ENCODE assay signal across 8 cellular contexts in the genomic region with DNA sequence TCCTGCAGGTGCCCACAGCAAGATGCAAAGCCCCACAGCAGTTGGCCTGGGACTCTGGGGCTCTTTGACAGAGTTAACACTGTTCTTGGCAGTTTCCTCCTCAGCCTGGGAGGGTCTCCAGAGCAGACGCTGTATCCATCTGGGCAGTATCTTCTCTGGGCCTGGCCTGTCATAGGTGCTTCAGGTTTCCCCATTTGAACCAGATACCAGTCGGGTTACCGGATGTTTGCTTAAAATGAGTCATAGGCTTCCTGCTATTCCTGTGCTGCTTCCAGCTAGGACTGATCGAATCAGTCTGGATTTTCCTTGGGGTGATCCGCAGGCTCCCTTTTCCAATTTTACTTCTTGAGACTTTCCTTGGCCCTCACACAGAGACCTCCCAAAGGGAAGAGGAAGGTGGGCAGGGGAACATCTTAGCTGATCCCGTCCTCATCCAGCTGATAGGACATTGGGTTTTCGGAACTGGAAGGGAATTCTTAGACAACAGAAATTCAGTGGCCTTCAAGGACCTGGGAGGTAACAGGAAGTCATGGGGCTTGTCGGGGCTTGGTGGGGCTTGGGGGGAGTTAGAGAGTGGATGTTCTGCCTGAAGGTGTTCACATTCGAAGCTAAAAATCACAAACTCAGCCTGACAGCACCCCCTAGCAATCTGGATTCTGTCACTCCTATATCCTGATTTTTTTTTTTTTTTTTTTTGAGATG. TPM values are rescaled to one million over a fixed set of nuclear protein-coding genes. Genes with fewer than 3 reads are reported as not detected.
DNase-seq lines count a peak whose midpoint lies in the region; ATAC-seq and TF ChIP-seq lines count a peak whose summit lies in the region.

No MANE protein-coding gene starts in this region.

- peaks cover 50% of the 10 kb centered on the region for H3K4me1 ChIP-seq in RWPE2 (ENCODE audit: insufficient read depth, poor library complexity, severe bottlenecking)
- peaks cover 0 to 2% of the 10 kb centered on the region in 2 donors for H3K4me1 ChIP-seq in esophagus (ENCODE audit: control insufficient read depth in 2 of 2, insufficient read depth in 2 of 2, low read length in 1 of 2)
- H3K4me1 ChIP-seq in osteoblast (ENCODE audit: insufficient read depth, low read length): peaks cover 45% of the 10 kb centered on the region

- 39 to 51% methylated on average over 9 of the region's 9 CpGs for WGBS in esophagus, 2 donors

- H2AFZ ChIP-seq in osteoblast (ENCODE audit: low read length): peak overlapping the region; percentile 75

- DNase-seq in NCI-H2171 treated with DMSO at 0.1 percent for 48 hours (lab: John Stamatoyannopoulos, UW): peak; percentile 32
- no peak for DNase-seq in NCI-H2171 (lab: John Stamatoyannopoulos, UW)
- DNase-seq in RWPE2 (ENCODE audit: low spot score): peak; percentile 73
- peak; percentile 93 for DNase-seq in osteoblast (ENCODE audit: insufficient read length, low spot score, missing footprints)
- no peak for DNase-seq in activated CD4-positive, CD25-positive, alpha-beta regulatory T cell treated with anti-CD3 and anti-CD28 coated beads, Interleukin-2, amount 50 U/mL, for 72 hours
- no peak for DNase-seq in DMS79 treated with DMSO at 0.1 percent for 48 hours (lab: John Stamatoyannopoulos, UW)

- H3K4me2 ChIP-seq in osteoblast (ENCODE audit: insufficient read depth, low read length): peak overlapping the region; percentile 63

- H3K79me2 ChIP-seq in osteoblast (ENCODE audit: insufficient read depth, low read length): peaks cover 19% of the 10 kb centered on the region

- ATAC-seq in RWPE2 (ENCODE audit: low read depth) (peak; percentile 60), HG02571 (IDR thresholded peaks at IDR 0.05; ENCODE audit: unreplicated experiment) (no peak)

- H3K27ac ChIP-seq in RWPE2 (ENCODE audit: poor library complexity, severe bottlenecking) (peak overlapping the region; percentile 99), esophagus (ENCODE audit: low read depth in 2 of 2, low read length in 1 of 2) (peak overlapping the region; percentile 94), osteoblast (ENCODE audit: low read depth, low read length) (peak overlapping the region; percentile 85)

- H3K27me3 ChIP-seq in RWPE2 (ENCODE audit: insufficient read depth, poor library complexity, severe bottlenecking) (no peaks in the 10 kb centered on the region), esophagus (ENCODE audit: control insufficient read depth in 1 of 2, insufficient read depth in 2 of 2, low read length in 2 of 2) (no peaks in the 10 kb centered on the region), osteoblast (ENCODE audit: insufficient read depth, low read length) (no peaks in the 10 kb centered on the region)

- peaks cover 18% of the 10 kb centered on the region for H3K36me3 ChIP-seq in RWPE2 (ENCODE audit: low read depth)
- no peaks in the 10 kb centered on the region for H3K36me3 ChIP-seq in esophagus (ENCODE audit: control insufficient read depth in 2 of 2, insufficient read depth in 2 of 2, low read length in 1 of 2)
- H3K36me3 ChIP-seq in osteoblast (ENCODE audit: insufficient read depth, low read length): peaks cover 12% of the 10 kb centered on the region

- H3K4me3 ChIP-seq in RWPE2 (ENCODE audit: severe bottlenecking): peak overlapping the region; percentile 11
- no peak overlapping the region for H3K4me3 ChIP-seq in esophagus (ENCODE audit: low read depth in 1 of 2, low read length in 2 of 2)
- peak overlapping the region; percentile 39 for H3K4me3 ChIP-seq in osteoblast (ENCODE audit: insufficient read depth, low read length)

- H3K9me3 ChIP-seq in RWPE2 (ENCODE audit: severe bottlenecking) (no peaks in the 10 kb centered on the region), esophagus (ENCODE audit: control insufficient read depth in 2 of 2, insufficient read depth in 1 of 2, low read depth in 1 of 2, low read length in 1 of 2) (no peaks in the 10 kb centered on the region), osteoblast (ENCODE audit: low read depth, low read length) (no peaks in the 10 kb centered on the region)

- no peaks in the 10 kb centered on the region for H4K20me1 ChIP-seq in osteoblast (ENCODE audit: insufficient read depth, low read length)

- TF ChIP-seq CTCF in RWPE2 (IDR thresholded peaks at IDR 0.05; ENCODE audit: poor library complexity, severe bottlenecking): peak; percentile 41
- TF ChIP-seq CTCF in osteoblast (IDR thresholded peaks at IDR 0.05; ENCODE audit: extremely low read depth, low read depth, low read length): no peak

RNA-seq across cellular contexts. Expression of gene RANGAP1, which starts 2.4 kb away (rescaled TPM):
- 10 to 100 TPM; 53.0 to 61.7 TPM for polyA plus RNA-seq in esophagus
- 29.8 and 31.8 TPM in 2 replicates for total RNA-seq in osteoblast

RNA-seq across cellular contexts. Expression of gene ZC3H7B, which starts 12.9 kb away (rescaled TPM):
- polyA plus RNA-seq in esophagus: 10 to 100 TPM; 13.9 to 23.1 TPM
- 43.6 and 53.6 TPM in 2 replicates for total RNA-seq in osteoblast

RNA-seq across cellular contexts. Expression of gene CHADL, which starts 47.7 kb away (rescaled TPM):
- 1 to 10 TPM; 2.8 to 5.9 TPM for polyA plus RNA-seq in esophagus
- 1.1 and 1.2 TPM in 2 replicates for total RNA-seq in osteoblast

Comparison
In these comparisons a context has a peak if more than half of its experiments do, and no peak if none do; other contexts are left out.
1. DNase-seq: peak in NCI-H2171 treated with DMSO at 0.1 percent for 48 hours (single experiment), RWPE2 (single experiment) and osteoblast (single experiment); none in NCI-H2171 (single experiment), activated CD4-positive, CD25-positive, alpha-beta regulatory T cell treated with anti-CD3 and anti-CD28 coated beads, Interleukin-2, amount 50 U/mL, for 72 hours (single experiment) and DMS79 treated with DMSO at 0.1 percent for 48 hours (single experiment).
2. H3K4me3 ChIP-seq: peak in RWPE2 (single experiment) and osteoblast (single experiment); none in esophagus (0 of 2).
3. Peak in every context shown above with its lines, with median percentiles within 50 percentile points of each other: H3K27ac ChIP-seq.